Comparison of ENCODE assay signal across 8 cellular contexts in the genomic region with DNA sequence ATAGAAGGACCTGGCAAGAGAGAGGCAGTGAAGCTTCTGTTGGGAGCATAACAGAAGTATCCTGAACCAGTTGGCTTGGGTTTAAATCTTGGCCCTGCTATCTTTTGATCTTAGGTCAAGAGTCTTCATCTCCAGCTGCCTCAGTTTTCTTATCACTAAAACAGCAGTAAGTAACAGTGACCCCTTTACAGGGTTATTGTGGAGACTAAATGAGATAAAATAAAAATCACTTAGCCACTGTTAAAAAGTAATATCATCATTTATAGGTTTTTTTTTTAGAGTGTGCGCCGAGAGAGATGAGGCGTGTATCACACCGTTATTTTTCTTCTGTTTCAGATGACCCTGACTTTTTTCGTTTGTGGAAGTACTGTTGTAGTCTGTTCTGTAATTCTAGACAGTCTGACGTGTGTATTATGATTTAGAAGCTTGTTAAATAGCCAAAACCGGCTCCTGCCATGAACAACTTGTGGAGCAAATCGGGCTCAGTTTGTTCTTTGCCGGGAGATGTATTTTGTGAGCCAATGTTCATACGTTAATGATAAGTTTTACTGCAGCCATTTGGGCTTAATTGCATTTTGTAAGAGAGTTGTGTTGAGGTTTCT. TPM values are rescaled to one million over a fixed set of nuclear protein-coding genes. Genes with fewer than 3 reads are reported as not detected.
DNase-seq lines count a peak whose midpoint lies in the region; ATAC-seq, FAIRE-seq and TF ChIP-seq lines count a peak whose summit lies in the region.

No MANE protein-coding gene starts in this region.

- peak overlapping the region; percentile 77 to 92 for H3K4me3 ChIP-seq in CD4-positive, alpha-beta memory T cell (ENCODE audit: low read length in 2 of 2)
- H3K4me3 ChIP-seq in OCI-LY7 (ENCODE audit: low read depth, low read length, poor library complexity, severe bottlenecking) (peak overlapping the region; percentile 85), epithelial cell of esophagus (ENCODE audit: low read length) (peak overlapping the region; percentile 97), neuronal stem cell (ENCODE audit: low read length in 2 of 2) (peak overlapping the region; percentile 85 to 92)

- H3K9me3 Mint-ChIP-seq in CD4-positive, alpha-beta memory T cell = peaks cover 0 to 2% (median 0%) of the 10 kb centered on the region in 8 donors

- H3K36me3 Mint-ChIP-seq in CD4-positive, alpha-beta memory T cell = peaks cover 9 to 34% of the 10 kb centered on the region in 2 donors

- WGBS in neuronal stem cell (ENCODE audit: extremely low coverage in 2 of 2, insufficient read length in 2 of 2, insufficient replicate concordance in 1 of 2), 2 donors = no CpG with 5 or more reads among the region's 10 CpGs

- H2AK5ac ChIP-seq in neuronal stem cell (ENCODE audit: low read depth, low read length) = no peak overlapping the region

- no peak overlapping the region for H3K9ac ChIP-seq in neuronal stem cell (ENCODE audit: low read depth, low read length, poor library complexity)

- peaks cover 58% of the 10 kb centered on the region for H3K79me2 ChIP-seq in OCI-LY7 (ENCODE audit: insufficient read depth, low read depth, low read length)

- BruUV-seq in OCI-LY7 (replicated peaks; lab: Mats Ljungman, UMichigan) = TSS peak; percentile 70

- peaks cover 4% of the 10 kb centered on the region for H3K79me1 ChIP-seq in neuronal stem cell (ENCODE audit: low read depth, low read length)

- no peak overlapping the region for H4K91ac ChIP-seq in neuronal stem cell (ENCODE audit: low read depth, low read length, poor library complexity)

- intact Hi-C loops in CD4-positive, alpha-beta memory T cell (cut with micrococcal nuclease) = no loop called here
- intact Hi-C loops in OCI-LY7 (cut with micrococcal nuclease; ENCODE audit: unreplicated experiment) = no loop called here

- peak overlapping the region; percentile 95 to 99 (median 98) for H3K4me3 Mint-ChIP-seq in CD4-positive, alpha-beta memory T cell

- H3K14ac ChIP-seq in neuronal stem cell (ENCODE audit: low read length) = no peak overlapping the region

- no peak overlapping the region for H2BK120ac ChIP-seq in neuronal stem cell (ENCODE audit: low read depth, low read length)

- H2AFZ ChIP-seq in OCI-LY7 (ENCODE audit: low read length) (no peak overlapping the region), neuronal stem cell (ENCODE audit: low read length) (no peak overlapping the region)

- H3K23ac ChIP-seq in neuronal stem cell (ENCODE audit: low read depth, low read length, poor library complexity) = no peak overlapping the region

- no peak for FAIRE-seq in H54 (lab: Jason Lieb, UNC)

- peak overlapping the region; percentile 97 to 100 (median 100) for H3K27ac Mint-ChIP-seq in CD4-positive, alpha-beta memory T cell

- CTCF ChIA-PET in CD4-positive, alpha-beta memory T cell (lab: Charles Lee; ENCODE audit: partially characterized antibody) = interaction anchor here (0.6 to 5.6 kb wide), 6 partner anchors 11 to 124 kb away, joined by 3 to 43 read pairs (median 4); partner anchors contain the start of gene TRAPPC3
- CTCF ChIA-PET in OCI-LY7 (lab: Charles Lee; ENCODE audit: unreplicated experiment) = interaction anchor here (0.5 to 1.1 kb wide), 2 partner anchors 14 to 30 kb away, joined by 3 read pairs; no protein-coding TSS in a partner anchor

- no peaks in the 10 kb centered on the region for H3K9me2 ChIP-seq in OCI-LY7 (ENCODE audit: insufficient read depth, low read length)

- H3K4ac ChIP-seq in neuronal stem cell (ENCODE audit: low read length) = no peak overlapping the region

- H3K27me3 ChIP-seq in CD4-positive, alpha-beta memory T cell (ENCODE audit: insufficient read depth, low read length) = no peaks in the 10 kb centered on the region
- no peaks in the 10 kb centered on the region for H3K27me3 ChIP-seq in neuronal stem cell (ENCODE audit: control insufficient read depth in 3 of 3, insufficient read depth in 3 of 3, low read depth in 1 of 3, low read length in 3 of 3)

- TF ChIP-seq CTCF in OCI-LY7 (conservative IDR thresholded peaks at IDR 0.05; ENCODE audit: low read length) (no peak), epithelial cell of esophagus (IDR thresholded peaks at IDR 0.05; ENCODE audit: insufficient read depth, low read depth, low read length, missing control alignments) (no peak)

- no peak overlapping the region for H3K18ac ChIP-seq in neuronal stem cell (ENCODE audit: low read length)

- H3K4me2 ChIP-seq in OCI-LY7 (ENCODE audit: low read length) (peak overlapping the region; percentile 88), neuronal stem cell (ENCODE audit: insufficient read depth, low read length, poor library complexity, severe bottlenecking) (peak overlapping the region; percentile 87)

- peaks cover 19% of the 10 kb centered on the region for H4K20me1 ChIP-seq in OCI-LY7 (ENCODE audit: insufficient read depth, low read length)

- H4K8ac ChIP-seq in neuronal stem cell (ENCODE audit: low read depth, low read length) = no peak overlapping the region

- H2BK12ac ChIP-seq in neuronal stem cell (ENCODE audit: low read length) = no peak overlapping the region

- no peaks in the 10 kb centered on the region for H3K9me3 ChIP-seq in CD4-positive, alpha-beta memory T cell (ENCODE audit: control insufficient read depth in 1 of 2, low read length in 2 of 2)
- no peaks in the 10 kb centered on the region for H3K9me3 ChIP-seq in OCI-LY7 (ENCODE audit: low read length)
- H3K9me3 ChIP-seq in neuronal stem cell (replicated peaks in 1 of 2; ENCODE audit: control insufficient read depth in 2 of 2, insufficient read depth in 1 of 2, low read depth in 1 of 2, low read length in 2 of 2) = no peaks in the 10 kb centered on the region

- H2BK15ac ChIP-seq in neuronal stem cell (ENCODE audit: low read length) = no peak overlapping the region

- no peak for ATAC-seq in HG02678 (IDR thresholded peaks at IDR 0.05; ENCODE audit: unreplicated experiment)

- H2BK5ac ChIP-seq in neuronal stem cell (ENCODE audit: low read length) = no peak overlapping the region

- POLR2A ChIA-PET in CD4-positive, alpha-beta memory T cell (lab: Charles Lee; ENCODE audit: partially characterized antibody) = interaction anchor here (0.9 to 4.2 kb wide), 9 partner anchors 12 to 456 kb away, joined by 4 to 83 read pairs (median 22); partner anchors contain the start of genes AGO3, CLSPN, MAP7D1 and SH3D21
- POLR2A ChIA-PET in OCI-LY7 (lab: Charles Lee) = interaction anchor here (0.6 to 1.7 kb wide), 5 partner anchors 9 to 29 kb away, joined by 3 to 7 read pairs (median 4); no protein-coding TSS in a partner anchor

- H3K4me1 ChIP-seq in CD4-positive, alpha-beta memory T cell (ENCODE audit: insufficient read depth, low read length) = peaks cover 48% of the 10 kb centered on the region
- H3K4me1 ChIP-seq in OCI-LY7 (ENCODE audit: insufficient read depth, low read length, poor library complexity, severe bottlenecking) = peaks cover 24% of the 10 kb centered on the region
- peaks cover 6 to 8% of the 10 kb centered on the region in 2 donors for H3K4me1 ChIP-seq in neuronal stem cell (ENCODE audit: control insufficient read depth in 2 of 2, insufficient read depth in 1 of 2, low read depth in 1 of 2, low read length in 2 of 2)

- peaks cover 6% of the 10 kb centered on the region for H3K36me3 ChIP-seq in CD4-positive, alpha-beta memory T cell (ENCODE audit: insufficient read depth, low read length)
- H3K36me3 ChIP-seq in OCI-LY7 (ENCODE audit: insufficient read depth, low read length) (peaks cover 53% of the 10 kb centered on the region), neuronal stem cell (replicated peaks in 1 of 2; ENCODE audit: control insufficient read depth in 2 of 2, insufficient read depth in 2 of 2, low read length in 2 of 2) (peaks cover 8 to 48% of the 10 kb centered on the region in 2 donors)

- no peaks in the 10 kb centered on the region for H3K27me3 Mint-ChIP-seq in CD4-positive, alpha-beta memory T cell

- peak overlapping the region; percentile 98 for H3K27ac ChIP-seq in CD4-positive, alpha-beta memory T cell (ENCODE audit: low read depth, low read length)
- H3K27ac ChIP-seq in OCI-LY7 (ENCODE audit: low read depth, low read length, poor library complexity, severe bottlenecking) (peak overlapping the region; percentile 81), neuronal stem cell (replicated peaks; ENCODE audit: low read length) (no peak overlapping the region)

- peaks cover 19 to 46% (median 30%) of the 10 kb centered on the region in 4 donors for H3K4me1 Mint-ChIP-seq in CD4-positive, alpha-beta memory T cell

- TF ChIP-seq POLR2A in H54 (IDR thresholded peaks at IDR 0.05; ENCODE audit: low read depth, low read length) = no peak

- DNase-seq in CD4-positive, alpha-beta memory T cell = no peak
- DNase-seq in OCI-LY7 (ENCODE audit: low spot score) (no peak), epithelial cell of esophagus (ENCODE audit: low read depth) (no peak), neuronal stem cell (ENCODE audit: low spot score) (no peak), H54 (ENCODE audit: insufficient read length, low spot score) (no peak), NCI-H1048 (lab: John Stamatoyannopoulos, UW) (no peak), A172 (ENCODE audit: low spot score) (no peak)

RNA-seq across cellular contexts. Expression of gene THRAP3, which starts 1.2 kb away (rescaled TPM):
- 100 to 1,000 TPM; 127 to 130 TPM for total RNA-seq in CD4-positive, alpha-beta memory T cell
- 10 to 100 TPM; 58.5 to 98.6 TPM for polyA plus RNA-seq in CD4-positive, alpha-beta memory T cell
- total RNA-seq in OCI-LY7 (2014; rRNA removed; shearing (Covaris generic)) = 76.1 and 98.7 TPM in 2 replicates
- total RNA-seq in OCI-LY7 (2022) = 131 and 132 TPM in 2 replicates
- polyA plus RNA-seq in neuronal stem cell (2013, experiment 1 of 2) = 78.9 TPM
- polyA plus RNA-seq in neuronal stem cell (2013, experiment 2 of 2) = 76.8 TPM
- total RNA-seq in A172 (2014; rRNA removed; shearing (Covaris generic)) = 50.0 and 53.5 TPM in 2 replicates
